ENCODE assay signal across 1 cellular context in genomic region chr1:44791364-44791801, GRCh38.
TF ChIP-seq lines count a peak whose summit lies in the region.

No MANE protein-coding gene starts in this region.

TF ChIP-seq in K562, 482 proteins besides CTCF, POLR2A, EP300 and RAD21:
- TF ChIP-seq NCOA1 (IDR thresholded peaks at IDR 0.05; ENCODE audit: low read depth): 0 out of 2 replicates have a peak, but pooled peaks have one; percentile 21
- TF ChIP-seq CBFA2T3 (IDR thresholded peaks at IDR 0.05): peak; percentile 59
- TF ChIP-seq ATF7 (IDR thresholded peaks at IDR 0.05): 0 out of 2 replicates have a peak, but pooled peaks have one; percentile 17
- peak; percentile 35; the same call in 1 of the 2 replicates for TF ChIP-seq TCF3 (CRISPR knock-in tag; IDR thresholded peaks at IDR 0.05)
- no peak for TF ChIP-seq ZNF584 (CRISPR knock-in tag; IDR thresholded peaks at IDR 0.05; ENCODE audit: low read depth)
- 0 out of 2 replicates have a peak, but pooled peaks have one; percentile 7 for TF ChIP-seq EGR1 (conservative IDR thresholded peaks at IDR 0.05)
- peak; percentile 95 for TF ChIP-seq MEIS2 (IDR thresholded peaks at IDR 0.05; ENCODE audit: partially characterized antibody)
- TF ChIP-seq MYNN (IDR thresholded peaks at IDR 0.05): peak; percentile 61; the same call in 1 of the 2 replicates
- TF ChIP-seq MYNN (CRISPR knock-in tag; IDR thresholded peaks at IDR 0.05): no peak
- no peak for TF ChIP-seq KDM2B (CRISPR knock-in tag; IDR thresholded peaks at IDR 0.05)
- peak; percentile 80 for TF ChIP-seq SOX6 (IDR thresholded peaks at IDR 0.05)
- peak in 1 of 2 experiments; percentile 35; a peak in 1 of 4 replicates for TF ChIP-seq RCOR1 (IDR thresholded peaks at IDR 0.05; ENCODE audit: borderline replicate concordance in 1 of 2, low read depth in 2 of 2, low read length in 2 of 2)
- peak; percentile 94 for TF ChIP-seq PKNOX1 (IDR thresholded peaks at IDR 0.05)
- TF ChIP-seq ETV5 (CRISPR knock-in tag; IDR thresholded peaks at IDR 0.05; ENCODE audit: low read depth): 0 out of 2 replicates have a peak, but pooled peaks have one; percentile 49
- TF ChIP-seq FOXJ2 (tag; IDR thresholded peaks at IDR 0.05): no peak
- TF ChIP-seq DNMT1 (IDR thresholded peaks at IDR 0.05): no peak
- TF ChIP-seq CTCFL (IDR thresholded peaks at IDR 0.05; ENCODE audit: borderline replicate concordance, insufficient read depth, low read depth, low read length, poor library complexity, severe bottlenecking): no peak
- no peak for TF ChIP-seq HLTF (IDR thresholded peaks at IDR 0.05)
- TF ChIP-seq DACH1 (IDR thresholded peaks at IDR 0.05; ENCODE audit: partially characterized antibody): peak; percentile 86
- TF ChIP-seq TFAP4 (CRISPR knock-in tag; IDR thresholded peaks at IDR 0.05; ENCODE audit: borderline replicate concordance): peak; percentile 96
- TF ChIP-seq CBFA2T2 (conservative IDR thresholded peaks at IDR 0.05): peak; percentile 18
- no peak for TF ChIP-seq SIX5 (IDR thresholded peaks at IDR 0.05; ENCODE audit: borderline replicate concordance in 1 of 2, insufficient read depth in 1 of 2, low read depth in 1 of 2, low read length in 2 of 2)
- peak; percentile 54 for TF ChIP-seq PBX2 (CRISPR knock-in tag; IDR thresholded peaks at IDR 0.05; ENCODE audit: low read depth)
- peak; percentile 91 for TF ChIP-seq PBX2 (tag; conservative IDR thresholded peaks at IDR 0.05; ENCODE audit: low read depth)
- TF ChIP-seq PHTF2 (CRISPR knock-in tag; IDR thresholded peaks at IDR 0.05): no peak
- TF ChIP-seq CTBP1 (IDR thresholded peaks at IDR 0.05; ENCODE audit: borderline replicate concordance): peak; percentile 71; the same call in 1 of the 2 replicates
- TF ChIP-seq U2AF2 (optimal IDR thresholded peaks at IDR 0.05; ENCODE audit: low read depth, low read length): no peak
- no peak for TF ChIP-seq MAFK (IDR thresholded peaks at IDR 0.05; ENCODE audit: low read length)
- 0 out of 2 replicates have a peak, but pooled peaks have one; percentile 23 for TF ChIP-seq HMBOX1 (IDR thresholded peaks at IDR 0.05)
- TF ChIP-seq ZEB2 (IDR thresholded peaks at IDR 0.05): peak; percentile 87
- TF ChIP-seq SMARCE1 (IDR thresholded peaks at IDR 0.05): 0 out of 2 replicates have a peak, but pooled peaks have one; percentile 41
- no peak for TF ChIP-seq ID3 (CRISPR knock-in tag; IDR thresholded peaks at IDR 0.05)
- 0 out of 2 replicates have a peak, but pooled peaks have one; percentile 19 for TF ChIP-seq ID3 (tag; IDR thresholded peaks at IDR 0.05)
- TF ChIP-seq ZNF668 (CRISPR knock-in tag; IDR thresholded peaks at IDR 0.05): no peak
- no peak for TF ChIP-seq BCOR (IDR thresholded peaks at IDR 0.05)
- TF ChIP-seq HDAC1 (IDR thresholded peaks at IDR 0.05): peak in 1 of 2 experiments; percentile 48; a peak in 1 of 4 replicates
- TF ChIP-seq ZNF23 (CRISPR knock-in tag; IDR thresholded peaks at IDR 0.05): no peak
- peak; percentile 68 for TF ChIP-seq DPF2 (IDR thresholded peaks at IDR 0.05)
- TF ChIP-seq EHMT2 (IDR thresholded peaks at IDR 0.05): 0 out of 2 replicates have a peak, but pooled peaks have one; percentile 34
- TF ChIP-seq SIN3A (IDR thresholded peaks at IDR 0.05; ENCODE audit: borderline replicate concordance in 2 of 2, control insufficient read depth in 1 of 2, low read depth in 2 of 2, low read length in 2 of 2): 0 out of 4 replicates have a peak, but pooled peaks of 1 of the 2 experiments have one; percentile 46
- TF ChIP-seq ZBTB7A (IDR thresholded peaks at IDR 0.05; ENCODE audit: borderline replicate concordance, control insufficient read depth, low read depth, low read length): 0 out of 2 replicates have a peak, but pooled peaks have one; percentile 22
- TF ChIP-seq JUND (IDR thresholded peaks at IDR 0.05; ENCODE audit: borderline replicate concordance, low read depth, low read length): no peak
- peak; percentile 30; the same call in 1 of the 3 replicates for TF ChIP-seq JUND (tag; IDR thresholded peaks at IDR 0.05; ENCODE audit: borderline replicate concordance, low read depth, low read length)
- peak; percentile 52 to 78; a peak in 2 of 4 replicates for TF ChIP-seq FOXK2 (conservative IDR thresholded peaks at IDR 0.05 in 1 of 2, IDR thresholded peaks at IDR 0.05 in 1 of 2; ENCODE audit: low read depth in 2 of 2)
- peak; percentile 73 for TF ChIP-seq ARID1B (IDR thresholded peaks at IDR 0.05)
- TF ChIP-seq SMARCA4 (IDR thresholded peaks at IDR 0.05): peak; percentile 34; the same call in 1 of the 2 replicates
